8 cellular contexts compared by ENCODE assay signal in genomic region chrX:73943900-73944581, GRCh38.
DNase-seq lines count a peak whose midpoint lies in the region; ATAC-seq and TF ChIP-seq lines count a peak whose summit lies in the region.

No MANE protein-coding gene starts in this region.

- H3K9me3 Mint-ChIP-seq in nephron progenitor cell = peaks cover 38% of the 10 kb centered on the region
- H3K9me3 Mint-ChIP-seq in stimulated activated naive CD8-positive, alpha-beta T cell treated with anti-CD3 and anti-CD28 coated beads, Interleukin-15, amount 100 ng/mL, for 72 hours = no peaks in the 10 kb centered on the region

- H3K4me1 Mint-ChIP-seq in nephron progenitor cell = peaks cover 17% of the 10 kb centered on the region
- H3K4me1 Mint-ChIP-seq in stimulated activated naive CD8-positive, alpha-beta T cell treated with anti-CD3 and anti-CD28 coated beads, Interleukin-15, amount 100 ng/mL, for 72 hours = peaks cover 5% of the 10 kb centered on the region

- H3K27me3 Mint-ChIP-seq in nephron progenitor cell (ENCODE audit: low read depth, poor library complexity) = no peaks in the 10 kb centered on the region
- H3K27me3 Mint-ChIP-seq in stimulated activated naive CD8-positive, alpha-beta T cell treated with anti-CD3 and anti-CD28 coated beads, Interleukin-15, amount 100 ng/mL, for 72 hours = no peaks in the 10 kb centered on the region

- H3K4me3 ChIP-seq in fibroblast of villous mesenchyme (ENCODE audit: low read depth, low read length) = peak overlapping the region; percentile 92

- H3K27ac ChIP-seq in RWPE1 = peak overlapping the region; percentile 73

- POLR2A ChIA-PET in RWPE1 (lab: Yijun Ruan, JAX; ENCODE audit: low non-redundant PET) = no interaction called here

- peak overlapping the region; percentile 89 for H3K4me3 Mint-ChIP-seq in nephron progenitor cell
- peak overlapping the region; percentile 81 to 82 for H3K4me3 Mint-ChIP-seq in stimulated activated naive CD8-positive, alpha-beta T cell treated with anti-CD3 and anti-CD28 coated beads, Interleukin-15, amount 100 ng/mL, for 72 hours

- CTCF ChIA-PET in RWPE1 (lab: Yijun Ruan, JAX) = no interaction called here

- peaks cover 45% of the 10 kb centered on the region for H3K36me3 Mint-ChIP-seq in nephron progenitor cell (ENCODE audit: low read depth)

- DNase-seq in EL = peak; percentile 83
- peak; percentile 42 for DNase-seq in GOT3 (lab: John Stamatoyannopoulos, UW)
- DNase-seq in LHCN-M2 (ENCODE audit: low read depth) = peak; percentile 76
- DNase-seq in RWPE1 (ENCODE audit: low spot score) = peak; percentile 74
- peak; percentile 75 for DNase-seq in activated effector memory CD4-positive, alpha-beta T cell treated with Interleukin-2 at 50 U/mL for 16 hours
- DNase-seq in fibroblast of villous mesenchyme (ENCODE audit: low read depth) = peak; percentile 91
- DNase-seq in nephron progenitor cell = peak; percentile 90
- DNase-seq in stimulated activated naive CD8-positive, alpha-beta T cell treated with anti-CD3 and anti-CD28 coated beads, Interleukin-15, amount 100 ng/mL, for 72 hours = peak; percentile 79 to 87

- ATAC-seq in stimulated activated naive CD8-positive, alpha-beta T cell treated with anti-CD3 and anti-CD28 coated beads, Interleukin-15, amount 100 ng/mL, for 72 hours = peak; percentile 100

- H3K27ac Mint-ChIP-seq in nephron progenitor cell = peak overlapping the region; percentile 99
- H3K27ac Mint-ChIP-seq in stimulated activated naive CD8-positive, alpha-beta T cell treated with anti-CD3 and anti-CD28 coated beads, Interleukin-15, amount 100 ng/mL, for 72 hours = peak overlapping the region; percentile 82 to 97

- no peak for TF ChIP-seq CTCF in RWPE1 (conservative IDR thresholded peaks at IDR 0.05; ENCODE audit: low read depth)
- TF ChIP-seq CTCF in fibroblast of villous mesenchyme (IDR thresholded peaks at IDR 0.05; ENCODE audit: insufficient read depth, low read depth, low read length) = no peak
- TF ChIP-seq CTCF in nephron progenitor cell (IDR thresholded peaks at IDR 0.05) = no peak

Comparison
In these comparisons a context has a peak if more than half of its experiments do, and no peak if none do; other contexts are left out.
1. Peak in every context shown above with its lines: DNase-seq, ATAC-seq, H3K4me3 ChIP-seq and H3K27ac ChIP-seq.